13 cellular contexts compared by ENCODE assay signal in genomic region chr7:157930441-157930840, GRCh38.
"Had no signal": no experiment of that assay in that cellular context is flagged by ENCODE, and none has a peak within 500 bp of the region (broad histone marks: within the 10 kb centered on the region; RNA-seq: fewer than 3 reads in every experiment).

No MANE protein-coding gene starts in this region.

- H3K4me3 ChIP-seq: adrenal gland, gastroesophageal sphincter, spleen, transverse colon had no signal

- H3K27me3 ChIP-seq: adrenal gland, transverse colon had no signal

- H3K27ac ChIP-seq: adrenal gland, gastroesophageal sphincter, spleen, transverse colon had no signal

- H3K4me1 ChIP-seq: adrenal gland, gastroesophageal sphincter, transverse colon had no signal

- DNase-seq: activated CD4-positive, alpha-beta memory T cell treated with anti-CD3 and anti-CD28 coated beads for 36 hours; activated naive CD4-positive, alpha-beta T cell treated with anti-CD3 and anti-CD28 coated beads, Interleukin-2, amount 10 ng/mL, durations not matched to agents 7 days and 5 days; adrenal gland; effector memory CD8-positive, alpha-beta T cell; mesendoderm; nephron progenitor cell; spleen; stimulated activated CD4-positive, alpha-beta T cell treated with anti-CD3 and anti-CD28 coated beads, Interleukin-1b, Interleukin-23, amount 100 ng/mL, for 48 hours; T1000; transverse colon had no signal

- ATAC-seq: effector memory CD8-positive, alpha-beta T cell; gastroesophageal sphincter; sciatic nerve; stimulated activated memory B cell treated with anti-CD40 and anti-IgM and Interleukin-4, amounts not matched to agents 10 μg/mL and 1 μg/mL and 100 μg/mL, for 72 hours had no signal

- H3K9me3 ChIP-seq: adrenal gland, gastroesophageal sphincter had no signal

- H3K36me3 ChIP-seq: adrenal gland, gastroesophageal sphincter, spleen, transverse colon had no signal
